8 cellular contexts compared by ENCODE assay signal in genomic region chr11:62831520-62832345, GRCh38. TPM values are rescaled to one million over a fixed set of nuclear protein-coding genes. Genes with fewer than 3 reads are reported as not detected.
DNase-seq lines count a peak whose midpoint lies in the region; ATAC-seq lines count a peak whose summit lies in the region.

A gene with protein sequence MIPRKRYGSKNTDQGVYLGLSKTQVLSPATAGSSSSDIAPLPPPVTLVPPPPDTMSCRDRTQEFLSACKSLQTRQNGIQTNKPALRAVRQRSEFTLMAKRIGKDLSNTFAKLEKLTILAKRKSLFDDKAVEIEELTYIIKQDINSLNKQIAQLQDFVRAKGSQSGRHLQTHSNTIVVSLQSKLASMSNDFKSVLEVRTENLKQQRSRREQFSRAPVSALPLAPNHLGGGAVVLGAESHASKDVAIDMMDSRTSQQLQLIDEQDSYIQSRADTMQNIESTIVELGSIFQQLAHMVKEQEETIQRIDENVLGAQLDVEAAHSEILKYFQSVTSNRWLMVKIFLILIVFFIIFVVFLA (minus strand): TSS chr11:62832051. CDS start chr11:62831243, 808 bp downstream.

- ATAC-seq in GM19372 (IDR thresholded peaks at IDR 0.05; ENCODE audit: low read depth, unreplicated experiment) = peak; percentile 81
- ATAC-seq in HG03558 (IDR thresholded peaks at IDR 0.05; ENCODE audit: extremely low read depth, unreplicated experiment) = peak; percentile 42
- ATAC-seq in left lobe of liver = peak; percentile 95

- peak; percentile 97 to 100 (median 99) for DNase-seq in C1 segment of cervical spinal cord (lab: John Stamatoyannopoulos, UW)
- DNase-seq in NCI-H748 treated with DMSO at 0.1 percent for 48 hours (lab: John Stamatoyannopoulos, UW) = peak; percentile 98
- DNase-seq in activated CD4-positive, alpha-beta T cell treated with anti-CD3 and anti-CD28 coated beads, Interleukin-2, amount 50 U/mL, for 24 hours (ENCODE audit: low read depth in 1 of 2, low spot score in 1 of 2) = peak; percentile 99 to 100
- DNase-seq in dedifferentiated amniotic fluid mesenchymal stem cell (ENCODE audit: extremely low spot score) = peak; percentile 99
- DNase-seq in left lobe of liver (ENCODE audit: low spot score) = peak; percentile 100
- DNase-seq in stimulated activated CD4-positive, alpha-beta T cell treated with anti-CD3 and anti-CD28 coated beads, Interleukin-2, amount 100 ng/mL, for 4 hours (ENCODE audit: low read depth) = peak; percentile 99

RNA-seq across cellular contexts. Expression of the gene that starts here (rescaled TPM):
- 23.8 TPM for total RNA-seq in left lobe of liver

Comparison
In these comparisons a context has a peak if more than half of its experiments do, and no peak if none do; other contexts are left out.
1. Peak in every context shown above with its lines: DNase-seq and ATAC-seq.
2. ATAC-seq: peak in every context shown above with its lines; median percentile 95 in left lobe of liver; 81 in GM19372; 42 in HG03558.